ENCODE assay signal across 1 cellular context in the genomic region with DNA sequence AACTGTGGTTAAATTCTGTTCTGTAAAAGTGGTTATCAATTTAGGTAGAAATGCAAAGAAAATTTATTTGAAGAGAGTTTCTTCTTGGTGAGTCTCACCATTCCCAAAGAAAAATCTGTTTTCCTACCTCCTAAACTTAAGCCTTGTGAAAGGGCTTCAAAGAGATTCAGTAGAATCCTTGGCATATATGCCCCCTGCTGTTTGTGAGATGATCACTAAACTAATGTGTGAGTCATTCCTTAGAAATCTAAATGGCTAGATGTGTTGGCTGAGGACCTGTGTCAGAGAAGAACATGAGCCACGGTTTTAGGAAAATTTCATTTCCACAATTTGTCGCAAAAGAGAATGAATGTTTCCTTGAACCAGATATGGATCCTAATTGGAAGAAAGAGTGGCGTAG.
TF ChIP-seq lines count a peak whose summit lies in the region.

No MANE protein-coding gene starts in this region.

TF ChIP-seq in GM23338, 12 proteins besides CTCF, POLR2A, EP300 and RAD21 (continued from another document):
- no peak for TF ChIP-seq ZNF462 (CRISPR knock-in tag; IDR thresholded peaks at IDR 0.05)
- no peak for TF ChIP-seq ZNF331 (CRISPR knock-in tag; IDR thresholded peaks at IDR 0.05; ENCODE audit: low read depth)
- TF ChIP-seq, protein P1, sequence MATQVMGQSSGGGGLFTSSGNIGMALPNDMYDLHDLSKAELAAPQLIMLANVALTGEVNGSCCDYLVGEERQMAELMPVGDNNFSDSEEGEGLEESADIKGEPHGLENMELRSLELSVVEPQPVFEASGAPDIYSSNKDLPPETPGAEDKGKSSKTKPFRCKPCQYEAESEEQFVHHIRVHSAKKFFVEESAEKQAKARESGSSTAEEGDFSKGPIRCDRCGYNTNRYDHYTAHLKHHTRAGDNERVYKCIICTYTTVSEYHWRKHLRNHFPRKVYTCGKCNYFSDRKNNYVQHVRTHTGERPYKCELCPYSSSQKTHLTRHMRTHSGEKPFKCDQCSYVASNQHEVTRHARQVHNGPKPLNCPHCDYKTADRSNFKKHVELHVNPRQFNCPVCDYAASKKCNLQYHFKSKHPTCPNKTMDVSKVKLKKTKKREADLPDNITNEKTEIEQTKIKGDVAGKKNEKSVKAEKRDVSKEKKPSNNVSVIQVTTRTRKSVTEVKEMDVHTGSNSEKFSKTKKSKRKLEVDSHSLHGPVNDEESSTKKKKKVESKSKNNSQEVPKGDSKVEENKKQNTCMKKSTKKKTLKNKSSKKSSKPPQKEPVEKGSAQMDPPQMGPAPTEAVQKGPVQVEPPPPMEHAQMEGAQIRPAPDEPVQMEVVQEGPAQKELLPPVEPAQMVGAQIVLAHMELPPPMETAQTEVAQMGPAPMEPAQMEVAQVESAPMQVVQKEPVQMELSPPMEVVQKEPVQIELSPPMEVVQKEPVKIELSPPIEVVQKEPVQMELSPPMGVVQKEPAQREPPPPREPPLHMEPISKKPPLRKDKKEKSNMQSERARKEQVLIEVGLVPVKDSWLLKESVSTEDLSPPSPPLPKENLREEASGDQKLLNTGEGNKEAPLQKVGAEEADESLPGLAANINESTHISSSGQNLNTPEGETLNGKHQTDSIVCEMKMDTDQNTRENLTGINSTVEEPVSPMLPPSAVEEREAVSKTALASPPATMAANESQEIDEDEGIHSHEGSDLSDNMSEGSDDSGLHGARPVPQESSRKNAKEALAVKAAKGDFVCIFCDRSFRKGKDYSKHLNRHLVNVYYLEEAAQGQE (IDR thresholded peaks at IDR 0.05; ENCODE audit: unreplicated experiment) = no peak
- TF ChIP-seq ETS1 (IDR thresholded peaks at IDR 0.05) = no peak
- no peak for TF ChIP-seq EZH2phosphoT487 (IDR thresholded peaks at IDR 0.05; ENCODE audit: unreplicated experiment)
- TF ChIP-seq STAT1 (IDR thresholded peaks at IDR 0.05; ENCODE audit: unreplicated experiment) = no peak
- no peak for TF ChIP-seq EZH2 (IDR thresholded peaks at IDR 0.05; ENCODE audit: low read depth, unreplicated experiment)
